Comparison of ENCODE assay signal across 8 cellular contexts in the genomic region with DNA sequence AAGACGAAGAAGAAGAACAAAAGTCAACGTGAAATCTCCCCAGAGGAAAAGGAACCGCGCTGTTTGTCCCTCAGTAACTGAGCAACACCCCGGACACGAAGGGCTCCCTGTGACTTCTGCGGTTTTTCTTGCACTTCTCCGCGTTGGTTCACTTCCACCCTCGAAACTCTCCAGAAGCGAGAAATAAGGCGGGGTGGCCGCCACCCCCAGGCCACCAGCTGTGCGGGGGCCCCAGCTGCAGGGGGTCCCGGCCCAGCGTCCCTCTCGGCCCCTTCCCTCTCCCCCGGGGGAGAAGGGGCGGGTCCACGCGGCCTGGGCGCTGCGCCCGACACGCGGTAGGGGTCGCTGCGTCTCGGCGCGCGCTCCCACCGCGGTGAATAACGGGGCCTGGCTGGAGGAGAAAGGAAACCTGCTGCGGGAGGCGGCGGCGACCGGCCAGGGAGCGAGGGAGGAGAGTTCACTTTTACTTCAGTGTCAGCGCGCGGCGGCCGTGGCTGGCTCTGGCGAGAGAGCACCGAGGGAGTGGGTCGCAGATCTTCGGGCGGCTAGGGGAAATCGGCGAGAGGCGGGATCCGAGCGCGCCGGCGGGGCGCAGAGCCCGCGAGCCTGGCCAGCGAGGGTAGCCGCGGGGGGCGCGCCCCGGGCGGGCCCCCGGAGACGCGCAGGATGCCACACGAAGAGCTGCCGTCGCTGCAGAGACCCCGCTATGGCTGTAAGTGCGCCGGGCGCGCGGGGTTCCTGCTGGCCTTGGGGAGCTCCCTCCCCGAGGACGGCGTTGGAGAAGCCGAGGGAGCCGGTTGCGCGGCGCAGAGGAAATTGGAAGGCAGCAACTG. TPM values are rescaled to one million over a fixed set of nuclear protein-coding genes. Genes with fewer than 3 reads are reported as not detected.
A peak's percentile ranks its signal among the peaks of the same experiment; 100 is the strongest.
DNase-seq lines count a peak whose midpoint lies in the region; ATAC-seq and TF ChIP-seq lines count a peak whose summit lies in the region.

A gene with protein sequence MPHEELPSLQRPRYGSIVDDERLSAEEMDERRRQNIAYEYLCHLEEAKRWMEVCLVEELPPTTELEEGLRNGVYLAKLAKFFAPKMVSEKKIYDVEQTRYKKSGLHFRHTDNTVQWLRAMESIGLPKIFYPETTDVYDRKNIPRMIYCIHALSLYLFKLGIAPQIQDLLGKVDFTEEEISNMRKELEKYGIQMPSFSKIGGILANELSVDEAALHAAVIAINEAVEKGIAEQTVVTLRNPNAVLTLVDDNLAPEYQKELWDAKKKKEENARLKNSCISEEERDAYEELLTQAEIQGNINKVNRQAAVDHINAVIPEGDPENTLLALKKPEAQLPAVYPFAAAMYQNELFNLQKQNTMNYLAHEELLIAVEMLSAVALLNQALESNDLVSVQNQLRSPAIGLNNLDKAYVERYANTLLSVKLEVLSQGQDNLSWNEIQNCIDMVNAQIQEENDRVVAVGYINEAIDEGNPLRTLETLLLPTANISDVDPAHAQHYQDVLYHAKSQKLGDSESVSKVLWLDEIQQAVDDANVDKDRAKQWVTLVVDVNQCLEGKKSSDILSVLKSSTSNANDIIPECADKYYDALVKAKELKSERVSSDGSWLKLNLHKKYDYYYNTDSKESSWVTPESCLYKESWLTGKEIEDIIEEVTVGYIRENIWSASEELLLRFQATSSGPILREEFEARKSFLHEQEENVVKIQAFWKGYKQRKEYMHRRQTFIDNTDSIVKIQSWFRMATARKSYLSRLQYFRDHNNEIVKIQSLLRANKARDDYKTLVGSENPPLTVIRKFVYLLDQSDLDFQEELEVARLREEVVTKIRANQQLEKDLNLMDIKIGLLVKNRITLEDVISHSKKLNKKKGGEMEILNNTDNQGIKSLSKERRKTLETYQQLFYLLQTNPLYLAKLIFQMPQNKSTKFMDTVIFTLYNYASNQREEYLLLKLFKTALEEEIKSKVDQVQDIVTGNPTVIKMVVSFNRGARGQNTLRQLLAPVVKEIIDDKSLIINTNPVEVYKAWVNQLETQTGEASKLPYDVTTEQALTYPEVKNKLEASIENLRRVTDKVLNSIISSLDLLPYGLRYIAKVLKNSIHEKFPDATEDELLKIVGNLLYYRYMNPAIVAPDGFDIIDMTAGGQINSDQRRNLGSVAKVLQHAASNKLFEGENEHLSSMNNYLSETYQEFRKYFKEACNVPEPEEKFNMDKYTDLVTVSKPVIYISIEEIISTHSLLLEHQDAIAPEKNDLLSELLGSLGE (N-terminal part only) (plus strand): TSS at position 406 of the 833 bp plus-strand sequence. CDS start 261 bp downstream, at position 667.

- no peaks in the 10 kb centered on the region for H3K36me3 ChIP-seq in HAP-1 (replicated peaks)

- TF ChIP-seq CTCF in GM12872 (IDR thresholded peaks at IDR 0.05; ENCODE audit: insufficient read depth, low read depth, low read length): peak; percentile 68
- TF ChIP-seq CTCF in activated B cell treated with CpG ODN at 0.5 μM for 24 hours (IDR thresholded peaks at IDR 0.05): no peak

- peak within 1 kb of the TSS; percentile 61 for H3K4me3 ChIP-seq in HAP-1

- H3K27me3 ChIP-seq in HAP-1 (ENCODE audit: low read depth): 0 out of 2 replicates have a peak, but pooled peaks cover 3% of the 10 kb centered on the region

- in situ Hi-C loops in HAP-1 (cut with MboI; ENCODE audit: low sequenced_read_pairs): loop anchor here (10.0 kb wide), 1 partner anchor 142 kb away; no protein-coding TSS in a partner anchor

- peaks cover under 1% of the 10 kb centered on the region for H3K9me3 Mint-ChIP-seq in activated B cell treated with CpG ODN at 0.5 μM for 24 hours
- no peaks in the 10 kb centered on the region for H3K9me3 Mint-ChIP-seq in central memory CD8-positive, alpha-beta T cell

- peak within 1 kb of the TSS; percentile 97 for H3K27ac Mint-ChIP-seq in activated B cell treated with CpG ODN at 0.5 μM for 24 hours
- peak within 1 kb of the TSS; percentile 100 for H3K27ac Mint-ChIP-seq in central memory CD8-positive, alpha-beta T cell (ENCODE audit: low read depth)

- CTCF ChIA-PET in activated B cell treated with CpG ODN at 0.5 μM for 24 hours (lab: Charles Lee): interaction anchor here (0.9 to 1.5 kb wide), 7 partner anchors 16 to 371 kb away, joined by 3 to 6 read pairs (median 4); no protein-coding TSS in a partner anchor

- peak within 1 kb of the TSS; percentile 95 for H3K4me3 Mint-ChIP-seq in activated B cell treated with CpG ODN at 0.5 μM for 24 hours
- peak within 1 kb of the TSS; percentile 98 for H3K4me3 Mint-ChIP-seq in central memory CD8-positive, alpha-beta T cell

- H3K36me3 Mint-ChIP-seq in activated B cell treated with CpG ODN at 0.5 μM for 24 hours (ENCODE audit: low read depth): peaks cover 5% of the 10 kb centered on the region
- peaks cover 23% of the 10 kb centered on the region for H3K36me3 Mint-ChIP-seq in central memory CD8-positive, alpha-beta T cell (ENCODE audit: insufficient read depth)

- H3K4me1 ChIP-seq in HAP-1: peaks cover 5% of the 10 kb centered on the region

- intact Hi-C loops in activated B cell treated with CpG ODN at 0.5 μM for 24 hours (cut with micrococcal nuclease): loop anchor here (1.0 to 10.0 kb wide), 16 partner anchors 52 to 1718 kb away; partner anchors contain the start of genes AGGF1, ANKRD31, CERT1 and F2R

- peaks cover 51% of the 10 kb centered on the region for H3K4me1 Mint-ChIP-seq in activated B cell treated with CpG ODN at 0.5 μM for 24 hours
- H3K4me1 Mint-ChIP-seq in central memory CD8-positive, alpha-beta T cell: peaks cover 69% of the 10 kb centered on the region

- H3K27me3 Mint-ChIP-seq in activated B cell treated with CpG ODN at 0.5 μM for 24 hours: peaks cover 3% of the 10 kb centered on the region
- no peaks in the 10 kb centered on the region for H3K27me3 Mint-ChIP-seq in central memory CD8-positive, alpha-beta T cell

- DNase-seq in HAP-1 (ENCODE audit: low spot score in 2 of 2) (peak; percentile 78 to 86), M059J (ENCODE audit: low read depth) (peak; percentile 48), activated B cell treated with CpG ODN at 0.5 μM for 24 hours (peak; percentile 82), left lobe of liver (ENCODE audit: low spot score) (peak; percentile 88), NCI-H1436 (lab: John Stamatoyannopoulos, UW) (no peak)
- DNase-seq in central memory CD8-positive, alpha-beta T cell (ENCODE audit: low spot score in 2 of 2): peak; percentile 77 to 92
- DNase-seq in stimulated activated CD4-positive, alpha-beta T cell treated with anti-CD3 and anti-CD28 coated beads, Interleukin-4, amount 100 ng/mL, for 1 hour: peak; percentile 80

- POLR2A ChIA-PET in activated B cell treated with CpG ODN at 0.5 μM for 24 hours (lab: Charles Lee): interaction anchor here (0.6 to 1.8 kb wide), 10 partner anchors 13 to 1813 kb away, joined by 3 to 14 read pairs (median 4); no protein-coding TSS in a partner anchor

- no peaks in the 10 kb centered on the region for H3K9me3 ChIP-seq in HAP-1

- ATAC-seq in activated B cell treated with CpG ODN at 0.5 μM for 24 hours (ENCODE audit: low read depth) (peak; percentile 75), left lobe of liver (peak; percentile 75)
- peak; percentile 60 for ATAC-seq in central memory CD8-positive, alpha-beta T cell (replicated peaks; ENCODE audit: extremely low read depth, poor library complexity, severe bottlenecking)

RNA-seq across cellular contexts. Expression of the gene that starts here (rescaled TPM):
- 0.12 and 0.52 TPM in 2 replicates for total RNA-seq in M059J (2014; rRNA removed; shearing (Covaris generic))
- total RNA-seq in activated B cell treated with CpG ODN at 0.5 μM for 24 hours (6.7 and 8.8 TPM in 2 replicates), left lobe of liver (110 TPM)

Comparison
In these comparisons a context has a peak if more than half of its experiments do, and no peak if none do; other contexts are left out.
1. RNA of the gene that starts here (total RNA-seq): 110 TPM in left lobe of liver (single experiment); 6.7 to 8.8 TPM in activated B cell treated with CpG ODN at 0.5 μM for 24 hours and 0.12 to 0.52 TPM in M059J; every median in the first group is over 10 times any median in the second.
2. Peak in DNase-seq in M059J; RNA of the gene not detected or under 1 TPM.
3. Peak in every context shown above with its lines, with median percentiles within 50 percentile points of each other: ATAC-seq.